In genomic region chr9:35102769-35103659, GRCh38 we compare ENCODE assay signal across 1 cellular context.
A peak's percentile ranks its signal among the peaks of the same experiment; 100 is the strongest.
TF ChIP-seq lines count a peak whose summit lies in the region.

TSS of gene STOML2 (minus strand) at chr9:35103131. CDS start at chr9:35103094, 37 bp downstream.

TF ChIP-seq in K562, 482 proteins besides CTCF, POLR2A, EP300 and RAD21 (continued from another document and continues in another):
- TF ChIP-seq ZBTB40 (IDR thresholded peaks at IDR 0.05) = peak; percentile 99
- TF ChIP-seq ZBTB40 (CRISPR knock-in tag; IDR thresholded peaks at IDR 0.05) = no peak
- TF ChIP-seq NCOA1 (IDR thresholded peaks at IDR 0.05; ENCODE audit: low read depth) = peak; percentile 97
- TF ChIP-seq XRCC4 (IDR thresholded peaks at IDR 0.05; ENCODE audit: extremely low read depth, insufficient read depth, insufficient read length) = no peak
- TF ChIP-seq ZBTB8A (IDR thresholded peaks at IDR 0.05; ENCODE audit: partially characterized antibody) = no peak
- no peak for TF ChIP-seq JUNB (CRISPR knock-in tag; conservative IDR thresholded peaks at IDR 0.05)
- TF ChIP-seq PCBP1 (IDR thresholded peaks at IDR 0.05; ENCODE audit: low read depth, low read length, poor library complexity, severe bottlenecking) = no peak
- TF ChIP-seq FOS (IDR thresholded peaks at IDR 0.05; ENCODE audit: extremely low read depth, insufficient read length) = peak; percentile 34
- no peak for TF ChIP-seq BRD4 (IDR thresholded peaks at IDR 0.05)
- no peak for TF ChIP-seq MLX (CRISPR knock-in tag; conservative IDR thresholded peaks at IDR 0.05)
- TF ChIP-seq SFPQ (IDR thresholded peaks at IDR 0.05; ENCODE audit: low read depth, low read length) = no peak
- no peak for TF ChIP-seq ZNF583 (CRISPR knock-in tag; IDR thresholded peaks at IDR 0.05)
- no peak for TF ChIP-seq ZNF512 (tag; IDR thresholded peaks at IDR 0.05)
- no peak for TF ChIP-seq ZNF395 (CRISPR knock-in tag; IDR thresholded peaks at IDR 0.05)
- TF ChIP-seq CTBP1 (IDR thresholded peaks at IDR 0.05; ENCODE audit: borderline replicate concordance) = peak; percentile 67; the same call in 1 of the 2 replicates
- 0 out of 4 replicates have a peak, but pooled peaks of 1 of the 2 experiments have one; percentile 29 for TF ChIP-seq SRF (CRISPR knock-in tag; IDR thresholded peaks at IDR 0.05)
- TF ChIP-seq RBM34 (IDR thresholded peaks at IDR 0.05; ENCODE audit: borderline replicate concordance, insufficient read depth, low read length) = no peak
- peak; percentile 99 for TF ChIP-seq RFX1 (IDR thresholded peaks at IDR 0.05)
- no peak for TF ChIP-seq ZNF133 (CRISPR knock-in tag; IDR thresholded peaks at IDR 0.05)
- TF ChIP-seq FOSL1 (tag; conservative IDR thresholded peaks at IDR 0.05) = no peak
- no peak for TF ChIP-seq TGIF2 (CRISPR knock-in tag; IDR thresholded peaks at IDR 0.05)
- no peak for TF ChIP-seq ATF4 (CRISPR knock-in tag; IDR thresholded peaks at IDR 0.05)
- TF ChIP-seq SMARCA5 (IDR thresholded peaks at IDR 0.05) = no peak
- TF ChIP-seq, protein P1, sequence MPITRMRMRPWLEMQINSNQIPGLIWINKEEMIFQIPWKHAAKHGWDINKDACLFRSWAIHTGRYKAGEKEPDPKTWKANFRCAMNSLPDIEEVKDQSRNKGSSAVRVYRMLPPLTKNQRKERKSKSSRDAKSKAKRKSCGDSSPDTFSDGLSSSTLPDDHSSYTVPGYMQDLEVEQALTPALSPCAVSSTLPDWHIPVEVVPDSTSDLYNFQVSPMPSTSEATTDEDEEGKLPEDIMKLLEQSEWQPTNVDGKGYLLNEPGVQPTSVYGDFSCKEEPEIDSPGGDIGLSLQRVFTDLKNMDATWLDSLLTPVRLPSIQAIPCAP (CRISPR knock-in tag; IDR thresholded peaks at IDR 0.05; ENCODE audit: borderline replicate concordance) = no peak
- no peak for TF ChIP-seq SMC3 (conservative IDR thresholded peaks at IDR 0.05; ENCODE audit: insufficient read depth, low read depth, low read length)
- TF ChIP-seq GMEB1 (CRISPR knock-in tag; IDR thresholded peaks at IDR 0.05) = peak; percentile 25; the same call in 1 of the 2 replicates
- TF ChIP-seq KDM4B (IDR thresholded peaks at IDR 0.05; ENCODE audit: borderline replicate concordance in 2 of 2, low read depth in 1 of 2) = peak in 1 of 2 experiments; percentile 100; a peak in 2 of 4 replicates
- TF ChIP-seq, protein P2, sequence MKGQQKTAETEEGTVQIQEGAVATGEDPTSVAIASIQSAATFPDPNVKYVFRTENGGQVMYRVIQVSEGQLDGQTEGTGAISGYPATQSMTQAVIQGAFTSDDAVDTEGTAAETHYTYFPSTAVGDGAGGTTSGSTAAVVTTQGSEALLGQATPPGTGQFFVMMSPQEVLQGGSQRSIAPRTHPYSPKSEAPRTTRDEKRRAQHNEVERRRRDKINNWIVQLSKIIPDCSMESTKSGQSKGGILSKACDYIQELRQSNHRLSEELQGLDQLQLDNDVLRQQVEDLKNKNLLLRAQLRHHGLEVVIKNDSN (CRISPR knock-in tag; IDR thresholded peaks at IDR 0.05) = no peak; the same call in 1 of the 2 replicates
- no peak for TF ChIP-seq TEAD2 (tag; IDR thresholded peaks at IDR 0.05)
- TF ChIP-seq ZNF644 (tag; IDR thresholded peaks at IDR 0.05; ENCODE audit: low read depth) = no peak
- TF ChIP-seq HNRNPH1 (optimal IDR thresholded peaks at IDR 0.05; ENCODE audit: low read depth, low read length) = no peak
- no peak for TF ChIP-seq ILF3 (IDR thresholded peaks at IDR 0.05; ENCODE audit: borderline replicate concordance)
- no peak for TF ChIP-seq HNRNPUL1 (IDR thresholded peaks at IDR 0.05; ENCODE audit: low read length)
- no peak for TF ChIP-seq REST (CRISPR knock-in tag; IDR thresholded peaks at IDR 0.05; ENCODE audit: low read depth)
